Comparison of ENCODE assay signal across 23 cellular contexts in genomic region chr3:187930021-187930420, GRCh38.
A peak's percentile ranks its signal among the peaks of the same experiment; 100 is the strongest.
DNase-seq lines count a peak whose midpoint lies in the region; ATAC-seq lines count a peak whose summit lies in the region.
"Had no signal": no experiment of that assay in that cellular context is flagged by ENCODE, and none has a peak within 500 bp of the region (broad histone marks: within the 10 kb centered on the region; RNA-seq: fewer than 3 reads in every experiment).

No MANE protein-coding gene starts in this region.

- H3K4me1 Mint-ChIP-seq in activated CD4-positive, alpha-beta T cell treated with anti-CD3 and anti-CD28 coated beads, Interleukin-2, amount 10 ng/mL, durations not matched to agents 24 days and 14 days = peaks cover 53% of the 10 kb centered on the region
- peaks cover 62% of the 10 kb centered on the region for H3K4me1 Mint-ChIP-seq in activated naive CD8-positive, alpha-beta T cell treated with anti-CD3 and anti-CD28 coated beads, Interleukin-2, amount 50 U/mL, for 24 hours
- peaks cover 31% of the 10 kb centered on the region for H3K4me1 Mint-ChIP-seq in T-helper 17 cell
- H3K4me1 Mint-ChIP-seq: GM23338 had no signal

- H3K27ac Mint-ChIP-seq in activated CD4-positive, alpha-beta T cell treated with anti-CD3 and anti-CD28 coated beads, Interleukin-2, amount 10 ng/mL, durations not matched to agents 24 days and 14 days = peak overlapping the region; percentile 89
- peak overlapping the region; percentile 79 for H3K27ac Mint-ChIP-seq in activated naive CD8-positive, alpha-beta T cell treated with anti-CD3 and anti-CD28 coated beads, Interleukin-2, amount 50 U/mL, for 24 hours
- H3K27ac Mint-ChIP-seq in T-helper 17 cell = no peak overlapping the region
- H3K27ac Mint-ChIP-seq: GM23338, H9 had no signal

- no peak for ATAC-seq in activated naive CD8-positive, alpha-beta T cell treated with anti-CD3 and anti-CD28 coated beads, Interleukin-2, amount 50 U/mL, for 24 hours
- ATAC-seq in T-helper 17 cell (no peak), GM18909 (IDR thresholded peaks at IDR 0.05; ENCODE audit: poor library complexity, unreplicated experiment) (no peak)
- ATAC-seq: GM23338, K562 had no signal

- no peak for DNase-seq in activated CD4-positive, alpha-beta T cell treated with anti-CD3 and anti-CD28 coated beads, Interleukin-2, amount 10 ng/mL, durations not matched to agents 24 days and 14 days
- no peak for DNase-seq in activated CD4-positive, alpha-beta T cell treated with anti-CD3 and anti-CD28 coated beads, Interleukin-2, amount 50 U/mL, for 4 hours
- peak; percentile 52 for DNase-seq in SK-MEL-5 (ENCODE audit: low read depth, low spot score)
- no peak for DNase-seq in activated naive CD8-positive, alpha-beta T cell treated with anti-CD3 and anti-CD28 coated beads, Interleukin-2, amount 50 U/mL, for 24 hours
- DNase-seq in NCI-H2081 (lab: John Stamatoyannopoulos, UW) = no peak
- DNase-seq in T-helper 17 cell = no peak
- DNase-seq: 8988T; CD4-positive, CD25-positive, alpha-beta regulatory T cell; H9; MG63; NCI-H1105 treated with DMSO at 0.1 percent for 48 hours; NCI-H146; NCI-H1930; NCI-H446; NCI-H524 treated with DMSO at 0.1 percent for 48 hours; NCI-H774; PC-9; SJCRH30 had no signal

- intact Hi-C loops in activated CD4-positive, alpha-beta T cell treated with anti-CD3 and anti-CD28 coated beads, Interleukin-2, amount 10 ng/mL, durations not matched to agents 24 days and 14 days (cut with micrococcal nuclease) = no loop called here

- H3K27me3 ChIP-seq in ACC112 (ENCODE audit: insufficient read depth, low read length) = no peaks in the 10 kb centered on the region
- H3K27me3 ChIP-seq: BLaER1, MG63, SJCRH30 had no signal

- no peak overlapping the region for H3K4me3 ChIP-seq in ACC112 (ENCODE audit: low read depth, low read length)
- H3K4me3 ChIP-seq: BLaER1, GM23338, K562, MG63, PC-9, SJCRH30 had no signal

- no peaks in the 10 kb centered on the region for H3K36me3 ChIP-seq in ACC112 (ENCODE audit: insufficient read depth, low read length)
- H3K36me3 ChIP-seq: BLaER1, MG63, SJCRH30 had no signal

- H2AFZ ChIP-seq in ACC112 (ENCODE audit: low read length, unreplicated experiment) = peak overlapping the region; percentile 71
- H2AFZ ChIP-seq: GM23338, PC-9 had no signal

- peaks cover 3% of the 10 kb centered on the region for H3K36me3 Mint-ChIP-seq in activated CD4-positive, alpha-beta T cell treated with anti-CD3 and anti-CD28 coated beads, Interleukin-2, amount 10 ng/mL, durations not matched to agents 24 days and 14 days (ENCODE audit: low read depth)
- peaks cover 7% of the 10 kb centered on the region for H3K36me3 Mint-ChIP-seq in activated naive CD8-positive, alpha-beta T cell treated with anti-CD3 and anti-CD28 coated beads, Interleukin-2, amount 50 U/mL, for 24 hours (ENCODE audit: low read depth)
- no peaks in the 10 kb centered on the region for H3K36me3 Mint-ChIP-seq in T-helper 17 cell (ENCODE audit: low read depth)
- H3K36me3 Mint-ChIP-seq: CD4-positive, CD25-positive, alpha-beta regulatory T cell had no signal

- H3K9me3 ChIP-seq in T-helper 17 cell (ENCODE audit: control insufficient read depth, low read length, poor library complexity, severe bottlenecking) = no peaks in the 10 kb centered on the region
- H3K9me3 ChIP-seq: SJCRH30 had no signal

- H3K4me1 ChIP-seq in ACC112 (ENCODE audit: control insufficient read depth, insufficient read depth, low read length, unreplicated experiment) = no peaks in the 10 kb centered on the region
- H3K4me1 ChIP-seq: SJCRH30 had no signal

- H3K27ac ChIP-seq in ACC112 (ENCODE audit: low read depth, low read length) = no peak overlapping the region
- H3K27ac ChIP-seq: BLaER1, PC-9, SJCRH30 had no signal

- H3K79me2 ChIP-seq in ACC112 (ENCODE audit: control insufficient read depth, insufficient read depth, low read length, unreplicated experiment) = no peaks in the 10 kb centered on the region

- H3K27me3 Mint-ChIP-seq in activated CD4-positive, alpha-beta T cell treated with anti-CD3 and anti-CD28 coated beads, Interleukin-2, amount 10 ng/mL, durations not matched to agents 24 days and 14 days = peaks cover 1% of the 10 kb centered on the region
- H3K27me3 Mint-ChIP-seq in activated naive CD8-positive, alpha-beta T cell treated with anti-CD3 and anti-CD28 coated beads, Interleukin-2, amount 50 U/mL, for 24 hours = no peaks in the 10 kb centered on the region
- H3K27me3 Mint-ChIP-seq in T-helper 17 cell = no peaks in the 10 kb centered on the region

- H3K9me3 Mint-ChIP-seq in activated CD4-positive, alpha-beta T cell treated with anti-CD3 and anti-CD28 coated beads, Interleukin-2, amount 10 ng/mL, durations not matched to agents 24 days and 14 days = peaks cover 13% of the 10 kb centered on the region
- peaks cover 9% of the 10 kb centered on the region for H3K9me3 Mint-ChIP-seq in activated naive CD8-positive, alpha-beta T cell treated with anti-CD3 and anti-CD28 coated beads, Interleukin-2, amount 50 U/mL, for 24 hours

- in situ Hi-C loops in SK-MEL-5 (cut with HindIII; ENCODE audit: low pct_unique_long_range_greater_than_20kb, low sequenced_read_pairs) = no loop called here

- H3K4me3 Mint-ChIP-seq in activated CD4-positive, alpha-beta T cell treated with anti-CD3 and anti-CD28 coated beads, Interleukin-2, amount 10 ng/mL, durations not matched to agents 24 days and 14 days = no peak overlapping the region
- H3K4me3 Mint-ChIP-seq in activated naive CD8-positive, alpha-beta T cell treated with anti-CD3 and anti-CD28 coated beads, Interleukin-2, amount 50 U/mL, for 24 hours = no peak overlapping the region
- no peak overlapping the region for H3K4me3 Mint-ChIP-seq in T-helper 17 cell
- H3K4me3 Mint-ChIP-seq: GM23338, H9 had no signal
